ENCODE assay signal across 24 cellular contexts in the genomic region with DNA sequence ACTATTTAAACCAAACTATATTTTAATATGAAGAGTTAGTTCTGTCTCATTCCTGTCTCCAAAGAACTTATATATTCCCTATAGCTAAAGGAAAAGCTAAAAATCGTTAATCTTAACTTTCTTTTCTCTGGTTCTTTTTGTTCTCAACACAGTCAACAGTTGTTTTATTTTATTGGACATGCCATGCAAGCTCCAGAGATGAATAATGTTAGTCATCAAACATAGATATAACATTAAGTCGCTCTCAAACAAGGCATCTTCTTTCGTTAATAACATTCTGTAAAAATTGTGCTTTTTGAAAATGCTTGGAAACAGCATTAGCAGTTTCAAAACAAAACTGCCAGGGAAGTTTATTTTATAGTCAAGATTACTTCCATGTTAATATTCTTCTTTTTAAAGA.
"Had no signal": no experiment of that assay in that cellular context is flagged by ENCODE, and none has a peak within 500 bp of the region (broad histone marks: within the 10 kb centered on the region; RNA-seq: fewer than 3 reads in every experiment).

No MANE protein-coding gene starts in this region.

- H3K9me3 ChIP-seq: left ventricle myocardium inferior, neutrophil, ovary, right atrium auricular region, right lobe of liver, tibial nerve, uterus had no signal

- H3K27ac ChIP-seq: left ventricle myocardium inferior, neural progenitor cell, neutrophil, ovary, right atrium auricular region, right lobe of liver, uterus had no signal

- H2AFZ ChIP-seq: neural progenitor cell had no signal

- ATAC-seq: natural killer cell; right lobe of liver; stimulated activated memory B cell treated with anti-CD40 and anti-IgM and Interleukin-4, amounts not matched to agents 10 μg/mL and 1 μg/mL and 100 μg/mL, for 72 hours; stimulated activated naive CD8-positive, alpha-beta T cell treated with anti-CD3 and anti-CD28 coated beads, Interleukin-15, amount 100 ng/mL, for 72 hours had no signal

- H3K4me3 ChIP-seq: left ventricle myocardium inferior, neural progenitor cell, ovary, right atrium auricular region, right lobe of liver, tibial nerve, uterus had no signal

- DNase-seq: hypothalamus; immature natural killer cell; kidney; left ventricle myocardium inferior; naive B cell; natural killer cell; nephron progenitor cell; ovary; right lobe of liver; small intestine; stimulated activated CD4-positive, alpha-beta T cell treated with anti-CD3 and anti-CD28 coated beads, Interleukin-1b, Interleukin-23, amount 100 ng/mL, for 48 hours; stimulated activated CD4-positive, alpha-beta T cell treated with anti-CD3 and anti-CD28 coated beads, Interleukin-2, amount 100 ng/mL, for 48 hours; stimulated activated CD4-positive, alpha-beta T cell treated with anti-CD3 and anti-CD28 coated beads, Interleukin-4, amount 100 ng/mL, for 4 hours; stimulated activated CD8-positive, alpha-beta memory T cell treated with anti-CD3 and anti-CD28 coated beads, Interleukin-4, amount 100 ng/mL, for 48 hours; stimulated activated naive CD4-positive, alpha-beta T cell treated with Interleukin-2 at 50 U/mL for 16 hours; stimulated activated naive CD8-positive, alpha-beta T cell treated with anti-CD3 and anti-CD28 coated beads, Interleukin-15, amount 100 ng/mL, for 72 hours; substantia nigra; uterus had no signal

- FAIRE-seq: islet of Langerhans, kidney, small intestine had no signal

- H3K9ac ChIP-seq: neural progenitor cell had no signal

- H3K4me2 ChIP-seq: neural progenitor cell had no signal

- H3K36me3 ChIP-seq: left ventricle myocardium inferior, neural progenitor cell, neutrophil, ovary, right atrium auricular region, right lobe of liver, tibial nerve, uterus had no signal

- H3K27me3 ChIP-seq: neural progenitor cell, neutrophil, ovary, right atrium auricular region, right lobe of liver, tibial nerve, uterus had no signal

- H3K4me1 ChIP-seq: left ventricle myocardium inferior, neural progenitor cell, right atrium auricular region, right lobe of liver, uterus had no signal
